Comparison of ENCODE assay signal across 14 cellular contexts in the genomic region with DNA sequence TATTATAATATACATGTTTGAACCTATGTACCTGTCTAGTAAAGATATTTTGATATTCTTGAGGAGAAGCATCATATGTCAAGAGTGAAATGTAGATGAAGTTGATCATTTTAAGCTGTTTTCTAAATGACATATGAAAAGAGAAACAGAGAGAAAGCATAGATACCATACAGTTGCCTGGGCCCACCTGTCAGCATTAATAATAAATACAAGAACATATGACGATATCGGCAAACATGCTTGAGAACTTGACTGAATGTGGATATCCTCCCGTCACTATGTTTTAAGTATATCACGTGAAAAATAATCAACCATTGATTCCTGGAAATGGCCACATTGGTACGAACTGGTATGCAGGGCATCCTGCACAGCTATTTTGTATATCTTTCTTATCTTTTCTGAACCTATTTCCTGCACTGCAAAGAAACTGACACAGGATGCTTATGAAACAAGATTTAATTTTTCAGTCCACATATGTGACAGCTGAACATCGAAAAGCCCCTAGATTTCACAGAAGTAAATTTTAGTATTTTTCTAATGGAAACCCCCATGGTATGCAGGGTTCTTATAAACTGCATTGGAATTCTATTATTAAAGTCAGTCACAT. TPM values are rescaled to one million over a fixed set of nuclear protein-coding genes. Genes with fewer than 3 reads are reported as not detected.
DNase-seq lines count a peak whose midpoint lies in the region; ATAC-seq and TF ChIP-seq lines count a peak whose summit lies in the region.
"Had no signal": no experiment of that assay in that cellular context is flagged by ENCODE, and none has a peak within 500 bp of the region (broad histone marks: within the 10 kb centered on the region; RNA-seq: fewer than 3 reads in every experiment).

No MANE protein-coding gene starts in this region.

- no peak overlapping the region for H3K27ac Mint-ChIP-seq in activated naive CD8-positive, alpha-beta T cell treated with anti-CD3 and anti-CD28 coated beads, Interleukin-2, amount 10 ng/mL, durations not matched to agents 7 days and 5 days

- no peaks in the 10 kb centered on the region for H3K36me3 ChIP-seq in Peyer's patch
- H3K36me3 ChIP-seq: BLaER1, gastrocnemius medialis had no signal

- H3K27ac ChIP-seq in Peyer's patch, result no peak overlapping the region
- H3K27ac ChIP-seq: BLaER1, gastrocnemius medialis, SK-N-MC had no signal

- no peaks in the 10 kb centered on the region for H3K9me3 Mint-ChIP-seq in activated naive CD8-positive, alpha-beta T cell treated with anti-CD3 and anti-CD28 coated beads, Interleukin-2, amount 10 ng/mL, durations not matched to agents 7 days and 5 days

- peaks cover 3% of the 10 kb centered on the region for H3K36me3 Mint-ChIP-seq in activated naive CD8-positive, alpha-beta T cell treated with anti-CD3 and anti-CD28 coated beads, Interleukin-2, amount 10 ng/mL, durations not matched to agents 7 days and 5 days

- POLR2A ChIA-PET in activated naive CD8-positive, alpha-beta T cell treated with anti-CD3 and anti-CD28 coated beads, Interleukin-2, amount 10 ng/mL, durations not matched to agents 7 days and 5 days (lab: Charles Lee), result interaction anchor here (1.5 kb wide), 1 partner anchor 35 kb away, joined by 3 read pairs; no protein-coding TSS in a partner anchor

- no peaks in the 10 kb centered on the region for H3K27me3 ChIP-seq in Peyer's patch
- H3K27me3 ChIP-seq: BLaER1, gastrocnemius medialis had no signal

- peaks cover 18% of the 10 kb centered on the region for H3K4me1 Mint-ChIP-seq in activated naive CD8-positive, alpha-beta T cell treated with anti-CD3 and anti-CD28 coated beads, Interleukin-2, amount 10 ng/mL, durations not matched to agents 7 days and 5 days

- H3K4me1 ChIP-seq in Peyer's patch, result no peaks in the 10 kb centered on the region
- H3K4me1 ChIP-seq: BLaER1, gastrocnemius medialis had no signal

- no peak for TF ChIP-seq POLR2A in Peyer's patch (IDR thresholded peaks at IDR 0.05)

- H3K27me3 Mint-ChIP-seq in activated naive CD8-positive, alpha-beta T cell treated with anti-CD3 and anti-CD28 coated beads, Interleukin-2, amount 10 ng/mL, durations not matched to agents 7 days and 5 days, result no peaks in the 10 kb centered on the region

- DNase-seq in GM12864 (ENCODE audit: low read depth) (no peak), Peyer's patch (no peak), DMS153 treated with DMSO at 0.1 percent for 48 hours (lab: John Stamatoyannopoulos, UW; ENCODE audit: unreplicated experiment) (no peak), AG08396 (ENCODE audit: low spot score) (no peak)
- no peak for DNase-seq in activated naive CD8-positive, alpha-beta T cell treated with anti-CD3 and anti-CD28 coated beads, Interleukin-2, amount 10 ng/mL, durations not matched to agents 7 days and 5 days
- DNase-seq: activated CD8-positive, alpha-beta memory T cell treated with anti-CD3 and anti-CD28 coated beads for 24 hours; gastrocnemius medialis; NCI-H2029 had no signal

- H3K4me3 ChIP-seq in GM12864 (ENCODE audit: low read depth, low read length) (peak overlapping the region; percentile 4; the same call in 1 of the 2 replicates), Peyer's patch (no peak overlapping the region)
- H3K4me3 ChIP-seq: BLaER1, gastrocnemius medialis, K562, SK-N-MC had no signal

- TF ChIP-seq CTCF in GM12864 (IDR thresholded peaks at IDR 0.05; ENCODE audit: low read depth, low read length, missing control alignments) (no peak), Peyer's patch (IDR thresholded peaks at IDR 0.05) (no peak)

- ATAC-seq in GM19372 (IDR thresholded peaks at IDR 0.05; ENCODE audit: low read depth, unreplicated experiment) (peak; percentile 26), HG03095 (IDR thresholded peaks at IDR 0.05; ENCODE audit: unreplicated experiment) (peak; percentile 32), HG02623 (IDR thresholded peaks at IDR 0.05; ENCODE audit: unreplicated experiment) (no peak)
- ATAC-seq in activated naive CD8-positive, alpha-beta T cell treated with anti-CD3 and anti-CD28 coated beads, Interleukin-2, amount 10 ng/mL, durations not matched to agents 7 days and 5 days (ENCODE audit: low read depth), result peak; percentile 43
- ATAC-seq: gastrocnemius medialis, K562 had no signal

- H3K4me3 Mint-ChIP-seq in activated naive CD8-positive, alpha-beta T cell treated with anti-CD3 and anti-CD28 coated beads, Interleukin-2, amount 10 ng/mL, durations not matched to agents 7 days and 5 days, result no peak overlapping the region

- no peaks in the 10 kb centered on the region for H3K9me3 ChIP-seq in Peyer's patch
- H3K9me3 ChIP-seq: BLaER1, gastrocnemius medialis had no signal

RNA-seq across cellular contexts. Expression of gene RGS1, which starts 22.9 kb away (rescaled TPM):
- 10 to 100 TPM; 10.1 to 15.3 TPM for total RNA-seq in activated naive CD8-positive, alpha-beta T cell treated with anti-CD3 and anti-CD28 coated beads, Interleukin-2, amount 10 ng/mL, durations not matched to agents 7 days and 5 days
- total RNA-seq in Peyer's patch, result 100 to 1,000 TPM in 1 of 4 donors, 10 to 100 TPM in 2, 1 to 10 TPM in 1; 5.3 to 149 (median 20.0) TPM
- total RNA-seq: K562 had no signal
